Comparison of ENCODE assay signal across 8 cellular contexts in the genomic region with DNA sequence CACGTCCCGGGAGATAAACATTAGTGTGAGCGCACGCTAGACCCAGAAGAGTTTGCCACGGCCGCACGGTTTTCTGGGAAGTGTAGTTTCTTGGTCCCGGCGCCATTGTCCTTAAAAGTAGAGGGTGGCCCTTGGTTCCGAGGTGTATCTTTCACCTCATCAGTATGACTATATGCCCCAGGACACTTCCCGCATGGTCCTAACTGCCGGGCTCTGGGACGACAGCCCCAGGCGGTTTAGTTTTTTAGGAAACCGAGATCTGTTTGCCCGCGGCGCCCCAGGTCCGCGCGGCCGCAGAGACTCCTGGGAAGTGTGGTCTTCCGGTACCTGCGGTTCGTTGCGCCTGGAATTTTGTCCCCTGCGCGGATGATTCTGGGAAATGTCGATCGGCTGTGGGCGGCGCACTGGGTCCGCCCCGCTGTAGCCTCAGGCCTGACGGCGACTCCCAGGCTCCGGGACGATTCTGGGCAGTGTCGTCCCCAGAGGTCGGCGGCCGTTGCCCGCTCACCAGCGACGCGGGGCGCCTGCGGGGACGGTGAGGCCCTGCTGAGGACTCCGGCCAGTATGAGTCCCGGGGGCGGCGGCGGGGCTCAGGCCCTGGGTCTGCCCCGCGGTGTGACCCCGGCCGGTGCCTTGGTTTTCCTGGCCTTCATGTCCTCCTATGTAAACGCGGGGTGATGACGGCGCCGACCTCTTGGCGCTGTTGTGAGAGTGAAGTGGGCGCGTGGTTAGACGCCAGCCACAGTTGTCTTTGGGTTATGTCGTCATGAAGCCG. TPM values are rescaled to one million over a fixed set of nuclear protein-coding genes. Genes with fewer than 3 reads are reported as not detected.
DNase-seq lines count a peak whose midpoint lies in the region; ATAC-seq and TF ChIP-seq lines count a peak whose summit lies in the region.

A gene (plus strand): TSS at position 418 of the 775 bp plus-strand sequence. CDS start 795 bp downstream, outside the sequence.

- peak within 1 kb of the TSS; percentile 92 for H2BK5ac ChIP-seq in IMR-90 (ENCODE audit: low read depth, low read length, poor library complexity, severe bottlenecking)

- peak within 1 kb of the TSS; percentile 87 for H4K5ac ChIP-seq in IMR-90 (ENCODE audit: low read depth, low read length)

- intact Hi-C loops in IMR-90 (cut with micrococcal nuclease) = loop anchor here (1.0 kb wide), 2 partner anchors 57 to 193 kb away; a partner anchor contains a TSS

- peak within 1 kb of the TSS; percentile 94 for H3K27ac ChIP-seq in IMR-90 (ENCODE audit: insufficient read depth, low read length)
- peak within 1 kb of the TSS; percentile 90 for H3K27ac ChIP-seq in muscle layer of duodenum (ENCODE audit: low read length)

- peak within 1 kb of the TSS; percentile 90 for H3K9ac ChIP-seq in IMR-90 (ENCODE audit: low read depth, low read length)

- H3K4me2 ChIP-seq in IMR-90 (ENCODE audit: low read depth, low read length) = peak within 1 kb of the TSS; percentile 87

- H3K27me3 ChIP-seq in IMR-90 (ENCODE audit: control insufficient read depth, insufficient read depth, low read length) = no peaks in the 10 kb centered on the region
- no peaks in the 10 kb centered on the region for H3K27me3 ChIP-seq in muscle layer of duodenum (ENCODE audit: low read depth, low read length)

- no peaks in the 10 kb centered on the region for H4K20me1 ChIP-seq in IMR-90 (ENCODE audit: insufficient read depth, low read length)

- H3K4me1 Mint-ChIP-seq in activated T-cell treated with anti-CD3 and anti-CD28 coated beads, Interleukin-2, amount 50 U/mL, for 24 hours (ENCODE audit: low read depth) = peaks cover 23% of the 10 kb centered on the region

- peak within 1 kb of the TSS; percentile 78 for H2BK20ac ChIP-seq in IMR-90 (ENCODE audit: low read depth, low read length)

- peak within 1 kb of the TSS; percentile 93 for H2BK120ac ChIP-seq in IMR-90 (ENCODE audit: low read depth, low read length)

- BruUV-seq in IMR-90 (replicated peaks; lab: Mats Ljungman, UMichigan) = TSS peak; percentile 59

- POLR2A ChIA-PET in IMR-90 (lab: Charles Lee; ENCODE audit: unreplicated experiment) = no interaction called here

- H3K18ac ChIP-seq in IMR-90 (ENCODE audit: low read depth, low read length) = peak within 1 kb of the TSS; percentile 91

- dilution Hi-C loops in IMR-90 (cut with HindIII; ENCODE audit: low sequenced_read_pairs, unreplicated experiment) = no loop called here

- peak within 1 kb of the TSS; percentile 90 for H3K56ac ChIP-seq in IMR-90 (ENCODE audit: extremely low read depth, insufficient read depth, low read length)

- H3K4me1 ChIP-seq in IMR-90 (ENCODE audit: control insufficient read depth, insufficient read depth, low read length) (peaks cover 8% of the 10 kb centered on the region), muscle layer of duodenum (ENCODE audit: control insufficient read depth in 1 of 2, insufficient read depth in 2 of 2, low read length in 2 of 2) (peaks cover 10 to 23% of the 10 kb centered on the region in 2 donors)

- peak within 1 kb of the TSS; percentile 94 for H4K91ac ChIP-seq in IMR-90 (ENCODE audit: insufficient read depth, low read depth, low read length)

- H3K79me1 ChIP-seq in IMR-90 (ENCODE audit: low read depth in 1 of 2, low read length in 2 of 2) = peaks cover 10 to 18% of the 10 kb centered on the region in 2 experiments

- TF ChIP-seq POLR2A in IMR-90 (IDR thresholded peaks at IDR 0.05; ENCODE audit: low read depth, low read length) = peak; percentile 81

- H3K9me3 ChIP-seq in IMR-90 (ENCODE audit: control insufficient read depth, insufficient read depth, low read length) = peaks cover 2% of the 10 kb centered on the region; the same call in 1 of the 2 replicates
- peaks cover 9 to 12% of the 10 kb centered on the region in 2 donors for H3K9me3 ChIP-seq in muscle layer of duodenum (ENCODE audit: control insufficient read depth in 1 of 2, low read length in 2 of 2)

- CTCF ChIA-PET in IMR-90 (lab: Yijun Ruan, JAX) = no interaction called here

- peak within 1 kb of the TSS; percentile 20; the same call in 1 of the 2 replicates for H2AK5ac ChIP-seq in IMR-90 (ENCODE audit: low read depth, low read length)

- H3K36me3 Mint-ChIP-seq in activated T-cell treated with anti-CD3 and anti-CD28 coated beads, Interleukin-2, amount 50 U/mL, for 24 hours (ENCODE audit: low read depth) = peaks cover 52% of the 10 kb centered on the region

- in situ Hi-C loops in IMR-90 (cut with MboI; ENCODE audit: low sequenced_read_pairs) = no loop called here

- H2AFZ ChIP-seq in IMR-90 (replicated peaks; ENCODE audit: low read length, poor library complexity) = peak within 1 kb of the TSS; percentile 96

- H3K4me3 ChIP-seq in IMR-90 (ENCODE audit: insufficient read depth, low read depth, low read length) (peak within 1 kb of the TSS; percentile 72), muscle layer of duodenum (ENCODE audit: low read depth in 1 of 2, low read length in 2 of 2) (peak within 1 kb of the TSS; percentile 81 to 91)

- H3K36me3 ChIP-seq in IMR-90 (ENCODE audit: control insufficient read depth, insufficient read depth, low read length) (peaks cover 10% of the 10 kb centered on the region), muscle layer of duodenum (ENCODE audit: control insufficient read depth in 1 of 2, insufficient read depth in 2 of 2, low read length in 2 of 2) (peaks cover 12 to 38% of the 10 kb centered on the region in 2 donors)

- no peak within 1 kb of the TSS for H2BK15ac ChIP-seq in IMR-90 (ENCODE audit: low read depth, low read length)

- H2AK9ac ChIP-seq in IMR-90 (replicated peaks; ENCODE audit: low read depth, low read length, poor library complexity) = peak within 1 kb of the TSS; percentile 86

- WGBS in IMR-90 (ENCODE audit: extremely low coverage in 2 of 2, insufficient read length in 1 of 2), 2 experiments = 0% methylated on average over 17 of the region's 69 CpGs; no CpG with 5 or more reads in 1 of the 2 experiments

- H3K23ac ChIP-seq in IMR-90 (ENCODE audit: low read depth, low read length) = peak within 1 kb of the TSS; percentile 91

- no peak for TF ChIP-seq CTCF in IMR-90 (conservative IDR thresholded peaks at IDR 0.05; ENCODE audit: low read depth, low read length)

- peak within 1 kb of the TSS; percentile 42 to 99 for H4K8ac ChIP-seq in IMR-90 (ENCODE audit: low read depth in 2 of 2, low read length in 2 of 2)

- H3K4me3 Mint-ChIP-seq in activated T-cell treated with anti-CD3 and anti-CD28 coated beads, Interleukin-2, amount 50 U/mL, for 24 hours = peak within 1 kb of the TSS; percentile 82

- peak within 1 kb of the TSS; percentile 90 for H3K14ac ChIP-seq in IMR-90 (replicated peaks; ENCODE audit: low read depth, low read length)

- H3K27ac Mint-ChIP-seq in activated T-cell treated with anti-CD3 and anti-CD28 coated beads, Interleukin-2, amount 50 U/mL, for 24 hours = peak within 1 kb of the TSS; percentile 95

- peak within 1 kb of the TSS; percentile 97 for H3K4ac ChIP-seq in IMR-90 (ENCODE audit: low read depth, low read length)

- H3K27me3 Mint-ChIP-seq in activated T-cell treated with anti-CD3 and anti-CD28 coated beads, Interleukin-2, amount 50 U/mL, for 24 hours = peaks cover 2% of the 10 kb centered on the region

- H3K9me3 Mint-ChIP-seq in activated T-cell treated with anti-CD3 and anti-CD28 coated beads, Interleukin-2, amount 50 U/mL, for 24 hours = peaks cover 21% of the 10 kb centered on the region

- ATAC-seq in GM21529 (IDR thresholded peaks at IDR 0.05; ENCODE audit: unreplicated experiment) = peak; percentile 81
- peak; percentile 94 for ATAC-seq in IMR-90 (ENCODE audit: low read depth)
- ATAC-seq in esophagus mucosa = peak; percentile 92

- H3K9me1 ChIP-seq in IMR-90 (ENCODE audit: insufficient read depth, low read length) = peaks cover 4% of the 10 kb centered on the region; the same call in 1 of the 2 replicates

- DNase-seq in DMS114 treated with DMSO at 0.1 percent for 48 hours (lab: John Stamatoyannopoulos, UW; ENCODE audit: unreplicated experiment) (peak; percentile 90), IMR-90 (peak; percentile 86), OCI-M2 (lab: John Stamatoyannopoulos, UW; ENCODE audit: unreplicated experiment) (peak; percentile 99)
- DNase-seq in activated T-cell treated with anti-CD3 and anti-CD28 coated beads, Interleukin-2, amount 50 U/mL, for 24 hours = peak; percentile 88
- DNase-seq in stimulated activated CD8-positive, alpha-beta memory T cell treated with anti-CD3 and anti-CD28 coated beads, Interleukin-7, amount 100 ng/mL, for 24 hours (ENCODE audit: low read depth) = peak; percentile 64

- no peak for TF ChIP-seq RAD21 in IMR-90 (IDR thresholded peaks at IDR 0.05; ENCODE audit: low read length)

TF ChIP-seq in IMR-90, 13 proteins besides CTCF, POLR2A, EP300 and RAD21 (continues in another document):
- TF ChIP-seq, protein P1, sequence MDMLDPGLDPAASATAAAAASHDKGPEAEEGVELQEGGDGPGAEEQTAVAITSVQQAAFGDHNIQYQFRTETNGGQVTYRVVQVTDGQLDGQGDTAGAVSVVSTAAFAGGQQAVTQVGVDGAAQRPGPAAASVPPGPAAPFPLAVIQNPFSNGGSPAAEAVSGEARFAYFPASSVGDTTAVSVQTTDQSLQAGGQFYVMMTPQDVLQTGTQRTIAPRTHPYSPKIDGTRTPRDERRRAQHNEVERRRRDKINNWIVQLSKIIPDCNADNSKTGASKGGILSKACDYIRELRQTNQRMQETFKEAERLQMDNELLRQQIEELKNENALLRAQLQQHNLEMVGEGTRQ (IDR thresholded peaks at IDR 0.05; ENCODE audit: low read depth, low read length) = peak; percentile 49; the same call in 1 of the 2 replicates
- peak; percentile 95 for TF ChIP-seq CEBPB (IDR thresholded peaks at IDR 0.05; ENCODE audit: low read depth, low read length)
- TF ChIP-seq MAZ (IDR thresholded peaks at IDR 0.05; ENCODE audit: borderline replicate concordance, low read depth, low read length) = no peak
- no peak for TF ChIP-seq RCOR1 (IDR thresholded peaks at IDR 0.05; ENCODE audit: insufficient replicate concordance, low read length)
- TF ChIP-seq, protein P2, sequence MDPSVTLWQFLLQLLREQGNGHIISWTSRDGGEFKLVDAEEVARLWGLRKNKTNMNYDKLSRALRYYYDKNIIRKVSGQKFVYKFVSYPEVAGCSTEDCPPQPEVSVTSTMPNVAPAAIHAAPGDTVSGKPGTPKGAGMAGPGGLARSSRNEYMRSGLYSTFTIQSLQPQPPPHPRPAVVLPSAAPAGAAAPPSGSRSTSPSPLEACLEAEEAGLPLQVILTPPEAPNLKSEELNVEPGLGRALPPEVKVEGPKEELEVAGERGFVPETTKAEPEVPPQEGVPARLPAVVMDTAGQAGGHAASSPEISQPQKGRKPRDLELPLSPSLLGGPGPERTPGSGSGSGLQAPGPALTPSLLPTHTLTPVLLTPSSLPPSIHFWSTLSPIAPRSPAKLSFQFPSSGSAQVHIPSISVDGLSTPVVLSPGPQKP (IDR thresholded peaks at IDR 0.05; ENCODE audit: borderline replicate concordance, low read depth, low read length) = no peak
- TF ChIP-seq FOS (IDR thresholded peaks at IDR 0.05; ENCODE audit: low read depth, low read length) = no peak
- no peak for TF ChIP-seq BHLHE40 (IDR thresholded peaks at IDR 0.05; ENCODE audit: low read depth, low read length)
- no peak for TF ChIP-seq CHD1 (IDR thresholded peaks at IDR 0.05; ENCODE audit: low read depth, low read length)

RNA-seq across cellular contexts. Expression of the gene that starts here (rescaled TPM):
- total RNA-seq in IMR-90 (2012; rRNA removed) = 7.5 and 11.1 TPM in 2 replicates
- polyA plus RNA-seq in IMR-90 (2012; rRNA removed) = 2.7 and 3.8 TPM in 2 replicates
- 2.5 and 12.3 TPM in 2 replicates for polyA plus RNA-seq in IMR-90 (2012; cell fraction: cytosol; rRNA removed)
- polyA plus RNA-seq in IMR-90 (2012; cell fraction: nucleus; rRNA removed; ENCODE audit: low replicate concordance) = 3.4 and 9.4 TPM in 2 replicates
- total RNA-seq in esophagus mucosa = 3.9 TPM

Comparison
In these comparisons a context has a peak if more than half of its experiments do, and no peak if none do; other contexts are left out.
1. Peak in every context shown above with its lines: DNase-seq, ATAC-seq, H3K4me3 ChIP-seq and H3K27ac ChIP-seq.